ENCODE assay signal across 1 cellular context in genomic region chr11:68121067-68121899, GRCh38.
TF ChIP-seq lines count a peak whose summit lies in the region.

Gene CHKA (minus strand): TSS chr11:68121388. CDS start chr11:68121177, 211 bp downstream.

TF ChIP-seq in HepG2, 621 proteins besides CTCF, POLR2A, EP300 and RAD21 (continued from another document and continues in another):
- TF ChIP-seq TFAP4 (IDR thresholded peaks at IDR 0.05; ENCODE audit: borderline replicate concordance, low read depth) (no peak; the same call in 1 of the 2 replicates), RFXANK (CRISPR knock-in tag; IDR thresholded peaks at IDR 0.05) (no peak), MAFG (CRISPR knock-in tag; IDR thresholded peaks at IDR 0.05) (no peak), ISX (CRISPR knock-in tag; conservative IDR thresholded peaks at IDR 0.05) (0 out of 2 replicates have a peak, but pooled peaks have one; percentile 60), ZNF569 (CRISPR knock-in tag; IDR thresholded peaks at IDR 0.05; ENCODE audit: borderline replicate concordance) (no peak), ZNF770 (CRISPR knock-in tag; IDR thresholded peaks at IDR 0.05) (peak; percentile 95), FOXA3 (CRISPR knock-in tag; IDR thresholded peaks at IDR 0.05) (no peak), ZNF207 (IDR thresholded peaks at IDR 0.05; ENCODE audit: borderline replicate concordance) (no peak), WIZ (CRISPR knock-in tag; IDR thresholded peaks at IDR 0.05) (no peak), AKNA (CRISPR knock-in tag; IDR thresholded peaks at IDR 0.05; ENCODE audit: borderline replicate concordance) (no peak), RFX5 (IDR thresholded peaks at IDR 0.05; ENCODE audit: low read depth, low read length) (peak; percentile 77), TRAFD1 (CRISPR knock-in tag; IDR thresholded peaks at IDR 0.05; ENCODE audit: borderline replicate concordance) (no peak), ZMAT3 (CRISPR knock-in tag; conservative IDR thresholded peaks at IDR 0.05) (peak; percentile 47), DBP (CRISPR knock-in tag; IDR thresholded peaks at IDR 0.05; ENCODE audit: not compliant biosample characterization) (no peak), CC2D1A (CRISPR knock-in tag; IDR thresholded peaks at IDR 0.05) (no peak), ZNF468 (CRISPR knock-in tag; IDR thresholded peaks at IDR 0.05) (no peak), ZNF772 (CRISPR knock-in tag; IDR thresholded peaks at IDR 0.05) (no peak), ZKSCAN8 (CRISPR knock-in tag; IDR thresholded peaks at IDR 0.05; ENCODE audit: borderline replicate concordance) (no peak; the same call in 1 of the 2 replicates), ZNF768 (CRISPR knock-in tag; IDR thresholded peaks at IDR 0.05) (no peak), TBX2 (CRISPR knock-in tag; IDR thresholded peaks at IDR 0.05; ENCODE audit: borderline replicate concordance) (no peak), PRMT3 (CRISPR knock-in tag; IDR thresholded peaks at IDR 0.05; ENCODE audit: borderline replicate concordance, low read depth) (no peak), TRIM24 (CRISPR knock-in tag; IDR thresholded peaks at IDR 0.05) (no peak), SIX1 (CRISPR knock-in tag; IDR thresholded peaks at IDR 0.05; ENCODE audit: borderline replicate concordance) (no peak), PAF1 (CRISPR knock-in tag; IDR thresholded peaks at IDR 0.05) (no peak), TARDBP (CRISPR knock-in tag; IDR thresholded peaks at IDR 0.05) (0 out of 2 replicates have a peak, but pooled peaks have one; percentile 43)
- TF ChIP-seq, protein P1, sequence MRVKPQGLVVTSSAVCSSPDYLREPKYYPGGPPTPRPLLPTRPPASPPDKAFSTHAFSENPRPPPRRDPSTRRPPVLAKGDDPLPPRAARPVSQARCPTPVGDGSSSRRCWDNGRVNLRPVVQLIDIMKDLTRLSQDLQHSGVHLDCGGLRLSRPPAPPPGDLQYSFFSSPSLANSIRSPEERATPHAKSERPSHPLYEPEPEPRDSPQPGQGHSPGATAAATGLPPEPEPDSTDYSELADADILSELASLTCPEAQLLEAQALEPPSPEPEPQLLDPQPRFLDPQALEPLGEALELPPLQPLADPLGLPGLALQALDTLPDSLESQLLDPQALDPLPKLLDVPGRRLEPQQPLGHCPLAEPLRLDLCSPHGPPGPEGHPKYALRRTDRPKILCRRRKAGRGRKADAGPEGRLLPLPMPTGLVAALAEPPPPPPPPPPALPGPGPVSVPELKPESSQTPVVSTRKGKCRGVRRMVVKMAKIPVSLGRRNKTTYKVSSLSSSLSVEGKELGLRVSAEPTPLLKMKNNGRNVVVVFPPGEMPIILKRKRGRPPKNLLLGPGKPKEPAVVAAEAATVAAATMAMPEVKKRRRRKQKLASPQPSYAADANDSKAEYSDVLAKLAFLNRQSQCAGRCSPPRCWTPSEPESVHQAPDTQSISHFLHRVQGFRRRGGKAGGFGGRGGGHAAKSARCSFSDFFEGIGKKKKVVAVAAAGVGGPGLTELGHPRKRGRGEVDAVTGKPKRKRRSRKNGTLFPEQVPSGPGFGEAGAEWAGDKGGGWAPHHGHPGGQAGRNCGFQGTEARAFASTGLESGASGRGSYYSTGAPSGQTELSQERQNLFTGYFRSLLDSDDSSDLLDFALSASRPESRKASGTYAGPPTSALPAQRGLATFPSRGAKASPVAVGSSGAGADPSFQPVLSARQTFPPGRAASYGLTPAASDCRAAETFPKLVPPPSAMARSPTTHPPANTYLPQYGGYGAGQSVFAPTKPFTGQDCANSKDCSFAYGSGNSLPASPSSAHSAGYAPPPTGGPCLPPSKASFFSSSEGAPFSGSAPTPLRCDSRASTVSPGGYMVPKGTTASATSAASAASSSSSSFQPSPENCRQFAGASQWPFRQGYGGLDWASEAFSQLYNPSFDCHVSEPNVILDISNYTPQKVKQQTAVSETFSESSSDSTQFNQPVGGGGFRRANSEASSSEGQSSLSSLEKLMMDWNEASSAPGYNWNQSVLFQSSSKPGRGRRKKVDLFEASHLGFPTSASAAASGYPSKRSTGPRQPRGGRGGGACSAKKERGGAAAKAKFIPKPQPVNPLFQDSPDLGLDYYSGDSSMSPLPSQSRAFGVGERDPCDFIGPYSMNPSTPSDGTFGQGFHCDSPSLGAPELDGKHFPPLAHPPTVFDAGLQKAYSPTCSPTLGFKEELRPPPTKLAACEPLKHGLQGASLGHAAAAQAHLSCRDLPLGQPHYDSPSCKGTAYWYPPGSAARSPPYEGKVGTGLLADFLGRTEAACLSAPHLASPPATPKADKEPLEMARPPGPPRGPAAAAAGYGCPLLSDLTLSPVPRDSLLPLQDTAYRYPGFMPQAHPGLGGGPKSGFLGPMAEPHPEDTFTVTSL (CRISPR knock-in tag; IDR thresholded peaks at IDR 0.05; ENCODE audit: borderline replicate concordance): no peak
- TF ChIP-seq, protein P2, sequence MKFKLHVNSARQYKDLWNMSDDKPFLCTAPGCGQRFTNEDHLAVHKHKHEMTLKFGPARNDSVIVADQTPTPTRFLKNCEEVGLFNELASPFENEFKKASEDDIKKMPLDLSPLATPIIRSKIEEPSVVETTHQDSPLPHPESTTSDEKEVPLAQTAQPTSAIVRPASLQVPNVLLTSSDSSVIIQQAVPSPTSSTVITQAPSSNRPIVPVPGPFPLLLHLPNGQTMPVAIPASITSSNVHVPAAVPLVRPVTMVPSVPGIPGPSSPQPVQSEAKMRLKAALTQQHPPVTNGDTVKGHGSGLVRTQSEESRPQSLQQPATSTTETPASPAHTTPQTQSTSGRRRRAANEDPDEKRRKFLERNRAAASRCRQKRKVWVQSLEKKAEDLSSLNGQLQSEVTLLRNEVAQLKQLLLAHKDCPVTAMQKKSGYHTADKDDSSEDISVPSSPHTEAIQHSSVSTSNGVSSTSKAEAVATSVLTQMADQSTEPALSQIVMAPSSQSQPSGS (CRISPR knock-in tag; IDR thresholded peaks at IDR 0.05): no peak
- TF ChIP-seq, protein P3, sequence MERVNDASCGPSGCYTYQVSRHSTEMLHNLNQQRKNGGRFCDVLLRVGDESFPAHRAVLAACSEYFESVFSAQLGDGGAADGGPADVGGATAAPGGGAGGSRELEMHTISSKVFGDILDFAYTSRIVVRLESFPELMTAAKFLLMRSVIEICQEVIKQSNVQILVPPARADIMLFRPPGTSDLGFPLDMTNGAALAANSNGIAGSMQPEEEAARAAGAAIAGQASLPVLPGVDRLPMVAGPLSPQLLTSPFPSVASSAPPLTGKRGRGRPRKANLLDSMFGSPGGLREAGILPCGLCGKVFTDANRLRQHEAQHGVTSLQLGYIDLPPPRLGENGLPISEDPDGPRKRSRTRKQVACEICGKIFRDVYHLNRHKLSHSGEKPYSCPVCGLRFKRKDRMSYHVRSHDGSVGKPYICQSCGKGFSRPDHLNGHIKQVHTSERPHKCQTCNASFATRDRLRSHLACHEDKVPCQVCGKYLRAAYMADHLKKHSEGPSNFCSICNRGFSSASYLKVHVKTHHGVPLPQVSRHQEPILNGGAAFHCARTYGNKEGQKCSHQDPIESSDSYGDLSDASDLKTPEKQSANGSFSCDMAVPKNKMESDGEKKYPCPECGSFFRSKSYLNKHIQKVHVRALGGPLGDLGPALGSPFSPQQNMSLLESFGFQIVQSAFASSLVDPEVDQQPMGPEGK (CRISPR knock-in tag; IDR thresholded peaks at IDR 0.05): peak; percentile 65
